In the genomic region with DNA sequence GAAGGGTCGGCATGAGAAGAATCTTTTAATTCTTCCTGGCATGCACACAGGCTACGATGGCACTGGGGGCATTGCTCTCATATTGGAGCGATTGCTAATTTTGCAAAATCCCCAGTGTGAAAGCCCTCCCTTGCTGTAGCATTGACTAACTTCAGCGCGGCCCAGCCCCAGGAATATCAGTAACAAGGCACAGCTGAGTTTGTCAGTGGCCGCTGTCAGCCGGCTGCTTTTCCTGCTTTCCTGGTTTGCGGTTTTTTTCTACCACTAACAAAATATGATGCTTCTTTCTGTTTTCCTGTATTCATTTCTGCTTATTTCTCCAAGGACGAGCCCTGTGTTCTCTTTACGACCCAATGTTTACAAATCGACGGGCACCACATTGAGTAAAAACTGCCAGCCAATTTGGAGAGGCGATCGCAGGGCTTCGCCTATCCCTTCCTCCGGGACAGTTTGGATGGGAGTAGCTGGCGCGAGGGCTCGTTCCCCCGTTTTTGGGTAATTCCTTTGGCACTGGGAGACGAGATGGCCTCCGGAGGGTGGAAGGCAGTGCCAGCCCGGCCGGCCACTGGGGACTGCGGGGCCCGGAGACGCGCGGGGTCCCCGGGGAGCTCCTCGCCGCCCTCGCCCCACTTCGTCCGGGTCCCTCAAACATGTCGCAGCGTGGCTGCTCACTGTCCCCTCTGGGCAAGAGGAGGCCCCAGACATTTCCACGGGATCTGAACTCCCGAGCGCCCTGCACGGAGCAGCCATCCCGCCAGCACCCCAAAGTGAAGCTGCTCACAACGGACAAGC, we compare ENCODE assay signal across 9 cellular contexts. TPM values are rescaled to one million over a fixed set of nuclear protein-coding genes. Genes with fewer than 3 reads are reported as not detected.
DNase-seq lines count a peak whose midpoint lies in the region; ATAC-seq and TF ChIP-seq lines count a peak whose summit lies in the region.
"Had no signal": no experiment of that assay in that cellular context is flagged by ENCODE, and none has a peak within 500 bp of the region (broad histone marks: within the 10 kb centered on the region; RNA-seq: fewer than 3 reads in every experiment).

No MANE protein-coding gene starts in this region.

- CTCF ChIA-PET in WTC11 (lab: Charles Lee): interaction anchor here (0.5 to 3.6 kb wide), 10 partner anchors 16 to 1256 kb away, joined by 3 to 22 read pairs (median 4); no protein-coding TSS in a partner anchor

- H3K9me3 Mint-ChIP-seq in activated naive CD4-positive, alpha-beta T cell treated with anti-CD3 and anti-CD28 coated beads, Interleukin-2, amount 50 U/mL, for 24 hours: no peaks in the 10 kb centered on the region
- H3K9me3 Mint-ChIP-seq in WTC11: no peaks in the 10 kb centered on the region

- H3K36me3 ChIP-seq in suprapubic skin: no peaks in the 10 kb centered on the region

- H3K36me3 Mint-ChIP-seq in activated naive CD4-positive, alpha-beta T cell treated with anti-CD3 and anti-CD28 coated beads, Interleukin-2, amount 50 U/mL, for 24 hours: no peaks in the 10 kb centered on the region
- H3K36me3 Mint-ChIP-seq in WTC11: no peaks in the 10 kb centered on the region

- no peak for TF ChIP-seq CTCF in WTC11 (IDR thresholded peaks at IDR 0.05)
- TF ChIP-seq CTCF in suprapubic skin (IDR thresholded peaks at IDR 0.05): no peak

- ATAC-seq in WTC11: no peak

- H3K4me1 ChIP-seq in suprapubic skin: peaks cover 16% of the 10 kb centered on the region

- peak overlapping the region; percentile 75 for H3K4me3 Mint-ChIP-seq in activated naive CD4-positive, alpha-beta T cell treated with anti-CD3 and anti-CD28 coated beads, Interleukin-2, amount 50 U/mL, for 24 hours
- peak overlapping the region; percentile 79 for H3K4me3 Mint-ChIP-seq in WTC11

- H3K4me1 Mint-ChIP-seq in activated naive CD4-positive, alpha-beta T cell treated with anti-CD3 and anti-CD28 coated beads, Interleukin-2, amount 50 U/mL, for 24 hours: peaks cover 17% of the 10 kb centered on the region
- H3K4me1 Mint-ChIP-seq in WTC11: peaks cover 39% of the 10 kb centered on the region

- no peak overlapping the region for H3K27ac Mint-ChIP-seq in activated naive CD4-positive, alpha-beta T cell treated with anti-CD3 and anti-CD28 coated beads, Interleukin-2, amount 50 U/mL, for 24 hours
- no peak overlapping the region for H3K27ac Mint-ChIP-seq in WTC11

- no peak for TF ChIP-seq POLR2A in suprapubic skin (IDR thresholded peaks at IDR 0.05)

- no peak for TF ChIP-seq EP300 in suprapubic skin (IDR thresholded peaks at IDR 0.05)

- no peak for DNase-seq in activated naive CD4-positive, alpha-beta T cell treated with anti-CD3 and anti-CD28 coated beads, Interleukin-2, amount 50 U/mL, for 16 hours
- DNase-seq in WTC11 (ENCODE audit: low spot score): no peak
- DNase-seq in left kidney (ENCODE audit: low read depth, low spot score): peak; percentile 38
- DNase-seq in suprapubic skin (ENCODE audit: low spot score in 2 of 2): no peak
- DNase-seq in NCI-H82 treated with DMSO at 0.1 percent for 48 hours (lab: John Stamatoyannopoulos, UW; ENCODE audit: unreplicated experiment): no peak
- no peak for DNase-seq in stimulated activated CD4-positive, alpha-beta T cell treated with anti-CD3 and anti-CD28 coated beads, Interleukin-2, amount 100 ng/mL, for 24 hours
- DNase-seq in NCI-H82 (lab: John Stamatoyannopoulos, UW): no peak
- DNase-seq: AML-193 had no signal

- peaks cover 61% of the 10 kb centered on the region for H3K27me3 Mint-ChIP-seq in activated naive CD4-positive, alpha-beta T cell treated with anti-CD3 and anti-CD28 coated beads, Interleukin-2, amount 50 U/mL, for 24 hours
- peaks cover 64% of the 10 kb centered on the region for H3K27me3 Mint-ChIP-seq in WTC11 (ENCODE audit: low read depth)

- H3K4me3 ChIP-seq in suprapubic skin: peak overlapping the region; percentile 34

- 11% methylated on average over 30 of the region's 43 CpGs for WGBS in suprapubic skin

- no peaks in the 10 kb centered on the region for H3K9me3 ChIP-seq in suprapubic skin

- peaks cover 78% of the 10 kb centered on the region for H3K27me3 ChIP-seq in suprapubic skin

- POLR2A ChIA-PET in WTC11 (lab: Charles Lee): interaction anchor here (1.0 to 1.4 kb wide), 2 partner anchors 17 to 18 kb away, joined by 3 read pairs; no protein-coding TSS in a partner anchor

- no peak overlapping the region for H3K27ac ChIP-seq in suprapubic skin

TF ChIP-seq in WTC11, 78 proteins besides CTCF, POLR2A, EP300 and RAD21:
- TF ChIP-seq, protein P1, sequence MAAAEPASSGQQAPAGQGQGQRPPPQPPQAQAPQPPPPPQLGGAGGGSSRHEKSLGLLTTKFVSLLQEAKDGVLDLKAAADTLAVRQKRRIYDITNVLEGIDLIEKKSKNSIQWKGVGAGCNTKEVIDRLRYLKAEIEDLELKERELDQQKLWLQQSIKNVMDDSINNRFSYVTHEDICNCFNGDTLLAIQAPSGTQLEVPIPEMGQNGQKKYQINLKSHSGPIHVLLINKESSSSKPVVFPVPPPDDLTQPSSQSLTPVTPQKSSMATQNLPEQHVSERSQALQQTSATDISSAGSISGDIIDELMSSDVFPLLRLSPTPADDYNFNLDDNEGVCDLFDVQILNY (CRISPR knock-in tag; IDR thresholded peaks at IDR 0.05): 0 out of 2 replicates have a peak, but pooled peaks have one; percentile 3
- TF ChIP-seq GTF2I (CRISPR knock-in tag; conservative IDR thresholded peaks at IDR 0.05) (no peak), STAT6 (CRISPR knock-in tag; conservative IDR thresholded peaks at IDR 0.05; ENCODE audit: low read depth) (no peak)

RNA-seq across cellular contexts. Expression of gene ADARB2, which starts 0.9 kb away (rescaled TPM):
- total RNA-seq in WTC11 (2021): 3.3 to 4.9 TPM (median 3.7 TPM) in 3 replicates
- total RNA-seq in suprapubic skin: 1 to 10 TPM in 2 of 4 donors, under 1 TPM in 2; 0.32 to 1.6 (median 0.80) TPM
